ENCODE assay signal across 1 cellular context in the genomic region with DNA sequence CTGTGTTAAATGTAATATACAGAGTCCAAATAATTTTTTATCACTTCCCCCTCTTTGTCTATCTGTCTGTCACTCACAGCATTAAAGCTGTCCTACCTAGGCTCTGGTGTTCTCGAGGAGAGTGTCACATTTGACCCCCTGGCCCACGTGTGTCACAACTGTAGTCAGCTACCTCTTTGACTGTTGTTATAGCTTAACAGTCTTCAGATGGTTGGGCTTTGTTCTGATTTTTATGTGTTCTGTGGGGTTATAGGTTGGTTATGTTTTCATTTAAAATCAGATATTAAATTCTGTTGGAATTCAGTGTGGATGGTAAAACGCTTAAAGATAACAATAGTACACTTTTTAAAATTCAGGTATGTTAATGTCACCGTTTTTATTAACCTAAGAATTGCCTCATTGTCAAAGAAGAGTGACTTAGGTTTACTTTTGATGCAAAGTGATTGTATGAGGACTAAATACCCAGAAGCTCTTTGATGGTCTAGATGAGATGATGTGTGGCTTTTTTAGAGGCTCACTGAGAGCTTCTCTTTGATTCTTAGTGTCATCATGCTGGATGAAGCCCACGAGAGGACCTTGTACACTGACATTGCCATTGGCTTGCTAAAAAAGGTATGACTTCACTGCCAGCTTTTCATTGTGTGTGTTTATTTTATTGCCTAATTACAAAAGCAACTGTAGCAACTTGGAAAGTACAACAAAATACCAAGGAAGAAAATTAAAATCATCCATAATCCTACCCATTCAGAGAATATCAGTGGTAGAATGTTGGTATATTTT.
TF ChIP-seq lines count a peak whose summit lies in the region.

No MANE protein-coding gene starts in this region.

TF ChIP-seq in H1, 55 proteins besides CTCF, POLR2A, EP300 and RAD21 (continued from another document):
- TF ChIP-seq, protein P1, sequence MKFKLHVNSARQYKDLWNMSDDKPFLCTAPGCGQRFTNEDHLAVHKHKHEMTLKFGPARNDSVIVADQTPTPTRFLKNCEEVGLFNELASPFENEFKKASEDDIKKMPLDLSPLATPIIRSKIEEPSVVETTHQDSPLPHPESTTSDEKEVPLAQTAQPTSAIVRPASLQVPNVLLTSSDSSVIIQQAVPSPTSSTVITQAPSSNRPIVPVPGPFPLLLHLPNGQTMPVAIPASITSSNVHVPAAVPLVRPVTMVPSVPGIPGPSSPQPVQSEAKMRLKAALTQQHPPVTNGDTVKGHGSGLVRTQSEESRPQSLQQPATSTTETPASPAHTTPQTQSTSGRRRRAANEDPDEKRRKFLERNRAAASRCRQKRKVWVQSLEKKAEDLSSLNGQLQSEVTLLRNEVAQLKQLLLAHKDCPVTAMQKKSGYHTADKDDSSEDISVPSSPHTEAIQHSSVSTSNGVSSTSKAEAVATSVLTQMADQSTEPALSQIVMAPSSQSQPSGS (IDR thresholded peaks at IDR 0.05; ENCODE audit: low read length): no peak
- TF ChIP-seq YY1 (IDR thresholded peaks at IDR 0.05; ENCODE audit: low read depth, low read length) (no peak), SIRT6 (IDR thresholded peaks at IDR 0.05; ENCODE audit: low read length) (no peak), KDM1A (IDR thresholded peaks at IDR 0.05; ENCODE audit: borderline replicate concordance, low read length) (no peak), JUN (IDR thresholded peaks at IDR 0.05; ENCODE audit: low read depth, low read length) (no peak), RXRA (IDR thresholded peaks at IDR 0.05; ENCODE audit: insufficient read depth, low read depth, low read length) (no peak), CEBPB (IDR thresholded peaks at IDR 0.05; ENCODE audit: low read depth, low read length) (no peak)
- TF ChIP-seq, protein P2, sequence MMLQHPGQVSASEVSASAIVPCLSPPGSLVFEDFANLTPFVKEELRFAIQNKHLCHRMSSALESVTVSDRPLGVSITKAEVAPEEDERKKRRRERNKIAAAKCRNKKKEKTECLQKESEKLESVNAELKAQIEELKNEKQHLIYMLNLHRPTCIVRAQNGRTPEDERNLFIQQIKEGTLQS (IDR thresholded peaks at IDR 0.05; ENCODE audit: insufficient read depth, low read depth, low read length): no peak
